ENCODE assay signal across 1 cellular context in genomic region chrX:318739-319578, GRCh38.
A peak's percentile ranks its signal among the peaks of the same experiment; 100 is the strongest.
TF ChIP-seq lines count a peak whose summit lies in the region.

Gene GTPBP6, minus strand, starts transcription at chrX:318796. Its CDS starts 9 bp downstream, at chrX:318787.

TF ChIP-seq in HEK293, 187 proteins besides CTCF, POLR2A, EP300 and RAD21 (continued from another document and continues in another):
- TF ChIP-seq ZNF488 (tag by site-specific recombination; IDR thresholded peaks at IDR 0.05): no peak
- TF ChIP-seq PATZ1 (tag by site-specific recombination; IDR thresholded peaks at IDR 0.05): peak; percentile 34; the same call in 1 of the 2 replicates
- TF ChIP-seq ZSCAN23 (tag by site-specific recombination; IDR thresholded peaks at IDR 0.05): no peak
- TF ChIP-seq ZNF398 (tag by site-specific recombination; IDR thresholded peaks at IDR 0.05): no peak
- no peak for TF ChIP-seq ZSCAN5A (tag by site-specific recombination; IDR thresholded peaks at IDR 0.05)
- no peak for TF ChIP-seq ZNF211 (tag by site-specific recombination; IDR thresholded peaks at IDR 0.05; ENCODE audit: low read depth)
- TF ChIP-seq ZNF266 (tag by site-specific recombination; IDR thresholded peaks at IDR 0.05; ENCODE audit: low read depth): no peak
- no peak for TF ChIP-seq ZNF184 (tag by site-specific recombination; IDR thresholded peaks at IDR 0.05)
- TF ChIP-seq SP3 (tag by site-specific recombination; IDR thresholded peaks at IDR 0.05): peak; percentile 87
- 0 out of 2 replicates have a peak, but pooled peaks have one; percentile 18 for TF ChIP-seq ZNF600 (tag by site-specific recombination; IDR thresholded peaks at IDR 0.05)
- TF ChIP-seq ZNF239 (tag by site-specific recombination; IDR thresholded peaks at IDR 0.05): no peak
- no peak for TF ChIP-seq REPIN1 (tag by site-specific recombination; IDR thresholded peaks at IDR 0.05; ENCODE audit: low read depth)
- TF ChIP-seq ATF2 (tag by site-specific recombination; IDR thresholded peaks at IDR 0.05; ENCODE audit: low read depth): no peak
- no peak for TF ChIP-seq ZBTB10 (tag by site-specific recombination; IDR thresholded peaks at IDR 0.05)
- TF ChIP-seq ZNF501 (tag by site-specific recombination; IDR thresholded peaks at IDR 0.05): no peak
- no peak for TF ChIP-seq ZNF555 (tag by site-specific recombination; conservative IDR thresholded peaks at IDR 0.05)
- TF ChIP-seq ZNF138 (tag by site-specific recombination; IDR thresholded peaks at IDR 0.05; ENCODE audit: borderline replicate concordance): no peak
- TF ChIP-seq TRIM28 (IDR thresholded peaks at IDR 0.05; ENCODE audit: borderline replicate concordance, low read length): no peak; the same call in 1 of the 2 replicates
- no peak for TF ChIP-seq HOXC10 (CRISPR knock-in tag; IDR thresholded peaks at IDR 0.05)
- no peak for TF ChIP-seq ZSCAN18 (tag by site-specific recombination; IDR thresholded peaks at IDR 0.05)
- TF ChIP-seq ZNF221 (tag by site-specific recombination; IDR thresholded peaks at IDR 0.05; ENCODE audit: borderline replicate concordance): no peak
- TF ChIP-seq ZNF10 (tag by site-specific recombination; IDR thresholded peaks at IDR 0.05): peak; percentile 94
- peak; percentile 99 for TF ChIP-seq SP2 (tag by site-specific recombination; IDR thresholded peaks at IDR 0.05)
- no peak for TF ChIP-seq ZNF341 (tag by site-specific recombination; IDR thresholded peaks at IDR 0.05; ENCODE audit: low read depth)
- TF ChIP-seq ZNF513 (tag by site-specific recombination; IDR thresholded peaks at IDR 0.05): no peak; the same call in 1 of the 2 replicates
- no peak for TF ChIP-seq ZNF521 (tag by site-specific recombination; IDR thresholded peaks at IDR 0.05)
- TF ChIP-seq ZNF362 (tag by site-specific recombination; IDR thresholded peaks at IDR 0.05): no peak
- peak; percentile 62 for TF ChIP-seq ZBTB26 (tag by site-specific recombination; optimal IDR thresholded peaks at IDR 0.05)
- no peak; the same call in 1 of the 2 replicates for TF ChIP-seq ZXDB (tag by site-specific recombination; IDR thresholded peaks at IDR 0.05)
- no peak for TF ChIP-seq ZNF830 (tag by site-specific recombination; IDR thresholded peaks at IDR 0.05; ENCODE audit: low read depth)
- TF ChIP-seq ZNF391 (tag by site-specific recombination; IDR thresholded peaks at IDR 0.05; ENCODE audit: borderline replicate concordance, low read depth): no peak
- TF ChIP-seq KLF8 (tag by site-specific recombination; IDR thresholded peaks at IDR 0.05): peak; percentile 60; the same call in 1 of the 2 replicates
- no peak for TF ChIP-seq ZNF416 (tag by site-specific recombination; IDR thresholded peaks at IDR 0.05)
- TF ChIP-seq ZNF558 (tag by site-specific recombination; IDR thresholded peaks at IDR 0.05): no peak
- TF ChIP-seq ZBTB8A (tag by site-specific recombination; IDR thresholded peaks at IDR 0.05): no peak
- TF ChIP-seq ZBTB6 (tag by site-specific recombination; IDR thresholded peaks at IDR 0.05): no peak
- TF ChIP-seq PRDM6 (tag by site-specific recombination; IDR thresholded peaks at IDR 0.05): no peak
- TF ChIP-seq ZNF660 (tag by site-specific recombination; IDR thresholded peaks at IDR 0.05): 0 out of 2 replicates have a peak, but pooled peaks have one; percentile 35
- no peak for TF ChIP-seq ZNF335 (tag by site-specific recombination; conservative IDR thresholded peaks at IDR 0.05)
- peak; percentile 97 for TF ChIP-seq KLF10 (tag by site-specific recombination; IDR thresholded peaks at IDR 0.05)
- TF ChIP-seq ZBTB48 (tag by site-specific recombination; IDR thresholded peaks at IDR 0.05): peak; percentile 57
- no peak for TF ChIP-seq MZF1 (tag by site-specific recombination; IDR thresholded peaks at IDR 0.05; ENCODE audit: borderline replicate concordance)
